ENCODE assay signal across 2 cellular contexts in the genomic region with DNA sequence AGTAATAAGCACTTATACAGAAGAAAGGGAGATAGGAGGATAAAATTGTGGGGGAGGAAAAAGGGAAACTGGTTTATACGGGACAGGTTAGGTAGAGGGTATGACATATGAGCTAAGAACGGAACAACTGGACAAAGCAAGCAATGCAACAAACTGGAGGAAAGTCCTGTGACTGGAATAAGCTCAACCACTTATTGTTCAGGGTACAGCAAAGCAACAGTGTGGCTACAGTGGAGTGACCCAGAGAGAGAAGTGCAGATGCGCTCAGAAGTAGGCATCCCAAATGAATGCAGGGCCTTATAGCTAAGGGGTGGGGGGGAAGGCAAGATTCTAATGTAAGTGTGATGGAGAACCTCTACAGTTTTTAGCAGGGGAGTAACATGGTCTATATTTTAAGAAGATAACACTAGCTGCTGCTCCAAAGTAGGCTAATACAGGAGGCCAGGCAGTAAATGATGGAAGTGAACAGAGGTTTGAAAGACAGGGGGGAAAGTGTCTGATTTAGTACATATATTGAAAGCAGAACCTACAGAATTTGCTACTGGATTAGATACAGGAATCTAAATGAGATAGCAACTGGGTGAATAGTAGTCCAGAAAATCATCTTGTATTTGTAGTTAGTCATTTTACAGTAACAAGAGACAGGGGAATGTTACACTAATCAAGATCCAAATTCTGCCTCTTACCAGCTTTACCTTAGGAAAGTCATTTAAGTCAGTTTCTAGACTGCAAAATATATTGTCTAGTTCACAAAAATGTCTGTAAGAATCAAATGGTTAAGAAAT.
TF ChIP-seq lines count a peak whose summit lies in the region.

No MANE protein-coding gene starts in this region.

TF ChIP-seq in SK-N-SH, 30 proteins besides CTCF, POLR2A, EP300 and RAD21:
- TF ChIP-seq, protein P1, sequence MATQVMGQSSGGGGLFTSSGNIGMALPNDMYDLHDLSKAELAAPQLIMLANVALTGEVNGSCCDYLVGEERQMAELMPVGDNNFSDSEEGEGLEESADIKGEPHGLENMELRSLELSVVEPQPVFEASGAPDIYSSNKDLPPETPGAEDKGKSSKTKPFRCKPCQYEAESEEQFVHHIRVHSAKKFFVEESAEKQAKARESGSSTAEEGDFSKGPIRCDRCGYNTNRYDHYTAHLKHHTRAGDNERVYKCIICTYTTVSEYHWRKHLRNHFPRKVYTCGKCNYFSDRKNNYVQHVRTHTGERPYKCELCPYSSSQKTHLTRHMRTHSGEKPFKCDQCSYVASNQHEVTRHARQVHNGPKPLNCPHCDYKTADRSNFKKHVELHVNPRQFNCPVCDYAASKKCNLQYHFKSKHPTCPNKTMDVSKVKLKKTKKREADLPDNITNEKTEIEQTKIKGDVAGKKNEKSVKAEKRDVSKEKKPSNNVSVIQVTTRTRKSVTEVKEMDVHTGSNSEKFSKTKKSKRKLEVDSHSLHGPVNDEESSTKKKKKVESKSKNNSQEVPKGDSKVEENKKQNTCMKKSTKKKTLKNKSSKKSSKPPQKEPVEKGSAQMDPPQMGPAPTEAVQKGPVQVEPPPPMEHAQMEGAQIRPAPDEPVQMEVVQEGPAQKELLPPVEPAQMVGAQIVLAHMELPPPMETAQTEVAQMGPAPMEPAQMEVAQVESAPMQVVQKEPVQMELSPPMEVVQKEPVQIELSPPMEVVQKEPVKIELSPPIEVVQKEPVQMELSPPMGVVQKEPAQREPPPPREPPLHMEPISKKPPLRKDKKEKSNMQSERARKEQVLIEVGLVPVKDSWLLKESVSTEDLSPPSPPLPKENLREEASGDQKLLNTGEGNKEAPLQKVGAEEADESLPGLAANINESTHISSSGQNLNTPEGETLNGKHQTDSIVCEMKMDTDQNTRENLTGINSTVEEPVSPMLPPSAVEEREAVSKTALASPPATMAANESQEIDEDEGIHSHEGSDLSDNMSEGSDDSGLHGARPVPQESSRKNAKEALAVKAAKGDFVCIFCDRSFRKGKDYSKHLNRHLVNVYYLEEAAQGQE (IDR thresholded peaks at IDR 0.05; ENCODE audit: low read depth, low read length): no peak
- no peak for TF ChIP-seq FOSL2 (IDR thresholded peaks at IDR 0.05; ENCODE audit: borderline replicate concordance, low read depth)
- TF ChIP-seq YY1 (IDR thresholded peaks at IDR 0.05; ENCODE audit: low read depth): no peak
- no peak for TF ChIP-seq FOXM1 (IDR thresholded peaks at IDR 0.05; ENCODE audit: low read depth)
- TF ChIP-seq SMC3 (IDR thresholded peaks at IDR 0.05; ENCODE audit: low read depth, low read length): no peak
- TF ChIP-seq NFIC (IDR thresholded peaks at IDR 0.05; ENCODE audit: borderline replicate concordance): no peak
- TF ChIP-seq, protein P2, sequence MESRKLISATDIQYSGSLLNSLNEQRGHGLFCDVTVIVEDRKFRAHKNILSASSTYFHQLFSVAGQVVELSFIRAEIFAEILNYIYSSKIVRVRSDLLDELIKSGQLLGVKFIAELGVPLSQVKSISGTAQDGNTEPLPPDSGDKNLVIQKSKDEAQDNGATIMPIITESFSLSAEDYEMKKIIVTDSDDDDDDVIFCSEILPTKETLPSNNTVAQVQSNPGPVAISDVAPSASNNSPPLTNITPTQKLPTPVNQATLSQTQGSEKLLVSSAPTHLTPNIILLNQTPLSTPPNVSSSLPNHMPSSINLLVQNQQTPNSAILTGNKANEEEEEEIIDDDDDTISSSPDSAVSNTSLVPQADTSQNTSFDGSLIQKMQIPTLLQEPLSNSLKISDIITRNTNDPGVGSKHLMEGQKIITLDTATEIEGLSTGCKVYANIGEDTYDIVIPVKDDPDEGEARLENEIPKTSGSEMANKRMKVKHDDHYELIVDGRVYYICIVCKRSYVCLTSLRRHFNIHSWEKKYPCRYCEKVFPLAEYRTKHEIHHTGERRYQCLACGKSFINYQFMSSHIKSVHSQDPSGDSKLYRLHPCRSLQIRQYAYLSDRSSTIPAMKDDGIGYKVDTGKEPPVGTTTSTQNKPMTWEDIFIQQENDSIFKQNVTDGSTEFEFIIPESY (IDR thresholded peaks at IDR 0.05; ENCODE audit: borderline replicate concordance, low read depth): no peak

TF ChIP-seq in SK-N-SH treated with all-trans-retinoic acid at 6 μM for 48 hours, 23 proteins besides CTCF, POLR2A, EP300 and RAD21 (continued from another document):
- TF ChIP-seq, protein P3, sequence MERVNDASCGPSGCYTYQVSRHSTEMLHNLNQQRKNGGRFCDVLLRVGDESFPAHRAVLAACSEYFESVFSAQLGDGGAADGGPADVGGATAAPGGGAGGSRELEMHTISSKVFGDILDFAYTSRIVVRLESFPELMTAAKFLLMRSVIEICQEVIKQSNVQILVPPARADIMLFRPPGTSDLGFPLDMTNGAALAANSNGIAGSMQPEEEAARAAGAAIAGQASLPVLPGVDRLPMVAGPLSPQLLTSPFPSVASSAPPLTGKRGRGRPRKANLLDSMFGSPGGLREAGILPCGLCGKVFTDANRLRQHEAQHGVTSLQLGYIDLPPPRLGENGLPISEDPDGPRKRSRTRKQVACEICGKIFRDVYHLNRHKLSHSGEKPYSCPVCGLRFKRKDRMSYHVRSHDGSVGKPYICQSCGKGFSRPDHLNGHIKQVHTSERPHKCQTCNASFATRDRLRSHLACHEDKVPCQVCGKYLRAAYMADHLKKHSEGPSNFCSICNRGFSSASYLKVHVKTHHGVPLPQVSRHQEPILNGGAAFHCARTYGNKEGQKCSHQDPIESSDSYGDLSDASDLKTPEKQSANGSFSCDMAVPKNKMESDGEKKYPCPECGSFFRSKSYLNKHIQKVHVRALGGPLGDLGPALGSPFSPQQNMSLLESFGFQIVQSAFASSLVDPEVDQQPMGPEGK (CRISPR knock-in tag; IDR thresholded peaks at IDR 0.05; ENCODE audit: borderline replicate concordance): no peak
- TF ChIP-seq TCF4 (CRISPR knock-in tag; IDR thresholded peaks at IDR 0.05; ENCODE audit: borderline replicate concordance) (no peak), CSDC2 (CRISPR knock-in tag; IDR thresholded peaks at IDR 0.05) (no peak), ZNF8 (CRISPR knock-in tag; IDR thresholded peaks at IDR 0.05) (no peak), SNAI2 (CRISPR knock-in tag; IDR thresholded peaks at IDR 0.05) (no peak), ARNTL (CRISPR knock-in tag; IDR thresholded peaks at IDR 0.05; ENCODE audit: borderline replicate concordance, low read depth) (no peak), ESRRG (CRISPR knock-in tag; IDR thresholded peaks at IDR 0.05) (no peak), ZFP3 (CRISPR knock-in tag; IDR thresholded peaks at IDR 0.05) (no peak), TOX (CRISPR knock-in tag; IDR thresholded peaks at IDR 0.05; ENCODE audit: borderline replicate concordance) (no peak), BACH2 (CRISPR knock-in tag; IDR thresholded peaks at IDR 0.05; ENCODE audit: borderline replicate concordance) (no peak), OSR1 (CRISPR knock-in tag; IDR thresholded peaks at IDR 0.05) (no peak), GLIS3 (CRISPR knock-in tag; IDR thresholded peaks at IDR 0.05) (no peak), PPARA (CRISPR knock-in tag; IDR thresholded peaks at IDR 0.05; ENCODE audit: borderline replicate concordance) (no peak)
- TF ChIP-seq, protein P4, sequence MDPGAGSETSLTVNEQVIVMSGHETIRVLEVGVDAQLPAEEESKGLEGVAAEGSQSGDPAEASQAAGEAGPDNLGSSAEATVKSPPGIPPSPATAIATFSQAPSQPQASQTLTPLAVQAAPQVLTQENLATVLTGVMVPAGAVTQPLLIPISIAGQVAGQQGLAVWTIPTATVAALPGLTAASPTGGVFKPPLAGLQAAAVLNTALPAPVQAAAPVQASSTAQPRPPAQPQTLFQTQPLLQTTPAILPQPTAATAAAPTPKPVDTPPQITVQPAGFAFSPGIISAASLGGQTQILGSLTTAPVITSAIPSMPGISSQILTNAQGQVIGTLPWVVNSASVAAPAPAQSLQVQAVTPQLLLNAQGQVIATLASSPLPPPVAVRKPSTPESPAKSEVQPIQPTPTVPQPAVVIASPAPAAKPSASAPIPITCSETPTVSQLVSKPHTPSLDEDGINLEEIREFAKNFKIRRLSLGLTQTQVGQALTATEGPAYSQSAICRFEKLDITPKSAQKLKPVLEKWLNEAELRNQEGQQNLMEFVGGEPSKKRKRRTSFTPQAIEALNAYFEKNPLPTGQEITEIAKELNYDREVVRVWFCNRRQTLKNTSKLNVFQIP (CRISPR knock-in tag; IDR thresholded peaks at IDR 0.05; ENCODE audit: borderline replicate concordance, low read depth): no peak
- TF ChIP-seq, protein P5, sequence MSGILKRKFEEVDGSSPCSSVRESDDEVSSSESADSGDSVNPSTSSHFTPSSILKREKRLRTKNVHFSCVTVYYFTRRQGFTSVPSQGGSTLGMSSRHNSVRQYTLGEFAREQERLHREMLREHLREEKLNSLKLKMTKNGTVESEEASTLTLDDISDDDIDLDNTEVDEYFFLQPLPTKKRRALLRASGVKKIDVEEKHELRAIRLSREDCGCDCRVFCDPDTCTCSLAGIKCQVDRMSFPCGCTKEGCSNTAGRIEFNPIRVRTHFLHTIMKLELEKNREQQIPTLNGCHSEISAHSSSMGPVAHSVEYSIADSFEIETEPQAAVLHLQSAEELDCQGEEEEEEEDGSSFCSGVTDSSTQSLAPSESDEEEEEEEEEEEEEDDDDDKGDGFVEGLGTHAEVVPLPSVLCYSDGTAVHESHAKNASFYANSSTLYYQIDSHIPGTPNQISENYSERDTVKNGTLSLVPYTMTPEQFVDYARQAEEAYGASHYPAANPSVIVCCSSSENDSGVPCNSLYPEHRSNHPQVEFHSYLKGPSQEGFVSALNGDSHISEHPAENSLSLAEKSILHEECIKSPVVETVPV (CRISPR knock-in tag; IDR thresholded peaks at IDR 0.05): no peak
